In the genomic region with DNA sequence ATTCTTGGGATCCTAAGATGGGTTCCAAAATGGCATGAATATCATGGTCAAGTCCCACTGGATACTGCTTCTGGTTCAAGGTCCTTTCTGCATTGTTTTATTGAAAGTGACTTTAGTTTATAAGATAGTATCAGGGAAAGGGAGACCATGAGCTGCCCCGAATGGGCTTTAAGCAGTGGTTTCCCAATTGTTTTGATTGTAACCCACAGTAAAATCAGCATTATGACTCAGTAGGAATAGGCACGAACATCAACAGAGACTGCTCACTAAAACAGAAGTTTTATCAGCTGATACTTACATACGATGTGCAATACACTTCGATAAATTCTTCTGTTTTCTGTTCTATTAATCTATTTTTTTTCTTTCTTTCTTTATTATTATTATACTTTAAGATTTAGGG, we compare ENCODE assay signal across 8 cellular contexts. TPM values are rescaled to one million over a fixed set of nuclear protein-coding genes. Genes with fewer than 3 reads are reported as not detected.
DNase-seq lines count a peak whose midpoint lies in the region; TF ChIP-seq lines count a peak whose summit lies in the region.
"Not testable (repeated sequence)": the region's sequence is repeated elsewhere in the genome, so short reads cannot be mapped to it uniquely, and the experiment has no call there.
"Had no signal": no experiment of that assay in that cellular context is flagged by ENCODE, and none has a peak within 500 bp of the region (broad histone marks: within the 10 kb centered on the region; RNA-seq: fewer than 3 reads in every experiment).

No MANE protein-coding gene starts in this region.

- not testable (repeated sequence) for H3K4me3 ChIP-seq in adipocyte (ENCODE audit: low read length); brain microvascular endothelial cell (ENCODE audit: low read depth, low read length)

- not testable (repeated sequence) for H3K27me3 ChIP-seq in adipocyte (replicated peaks; ENCODE audit: control insufficient read depth, insufficient read depth, low read length); brain microvascular endothelial cell (replicated peaks)

- in situ Hi-C loops in brain microvascular endothelial cell (cut with HindIII; ENCODE audit: low pct_ligation_motif_present, low sequenced_read_pairs) = not testable (repeated sequence)

- not testable (repeated sequence) for H3K36me3 ChIP-seq in adipocyte (ENCODE audit: control insufficient read depth, insufficient read depth, low read length, severe bottlenecking); brain microvascular endothelial cell (replicated peaks)

- not testable (repeated sequence) for H3K4me1 ChIP-seq in adipocyte (ENCODE audit: control insufficient read depth, insufficient read depth, low read length)

- not testable (repeated sequence) for H3K27ac ChIP-seq in brain microvascular endothelial cell

- not testable (repeated sequence) for TF ChIP-seq CTCF in brain microvascular endothelial cell (IDR thresholded peaks at IDR 0.05; ENCODE audit: low read depth, low read length, missing control alignments)

- H3K9ac ChIP-seq in adipocyte (ENCODE audit: low read length) = not testable (repeated sequence)

- DNase-seq in AG20443 (ENCODE audit: low spot score) = peak; percentile 17
- DNase-seq in EL = peak; percentile 26
- DNase-seq in H4 (ENCODE audit: low spot score) = peak; percentile 9
- DNase-seq in M059J (ENCODE audit: low read depth) = peak; percentile 66
- peak; percentile 4 for DNase-seq in adipocyte (ENCODE audit: low read depth)
- peak; percentile 24 for DNase-seq in brain microvascular endothelial cell
- DNase-seq in iris pigment epithelial cell (ENCODE audit: low read depth) = peak; percentile 6

- H3K9me3 ChIP-seq in adipocyte (ENCODE audit: control insufficient read depth, low read length) = not testable (repeated sequence)

RNA-seq across cellular contexts. Expression of a gene that starts 12.1 kb away (rescaled TPM):
- total RNA-seq in H4 (2014; rRNA removed; shearing (Covaris generic)) = 0.31 and 0.87 TPM in 2 replicates
- total RNA-seq in M059J (2014; rRNA removed; shearing (Covaris generic)) = 1.6 and 2.3 TPM in 2 replicates
- total RNA-seq: A172 had no signal

RNA-seq across cellular contexts. Expression of a gene that starts 32.8 kb away (rescaled TPM):
- 1.2 and 2.7 TPM in 2 replicates for total RNA-seq in H4 (2014; rRNA removed; shearing (Covaris generic))
- total RNA-seq in M059J (2014; rRNA removed; shearing (Covaris generic)) = 3.2 and 7.0 TPM in 2 replicates

RNA-seq across cellular contexts. Expression of a gene that starts 59.0 kb away (rescaled TPM):
- 6.6 and 9.9 TPM in 2 replicates for total RNA-seq in H4 (2014; rRNA removed; shearing (Covaris generic))
- 7.7 and 13.2 TPM in 2 replicates for total RNA-seq in M059J (2014; rRNA removed; shearing (Covaris generic))

Comparison
In these comparisons a context has a peak if more than half of its experiments do, and no peak if none do; other contexts are left out.
1. DNase-seq: peak in every context shown above with its lines; median percentile 66 in M059J; 26 in EL; 24 in brain microvascular endothelial cell; 17 in AG20443; 9 in H4; 6 in iris pigment epithelial cell; 4 in adipocyte.